1 cellular context compared by ENCODE assay signal in the genomic region with DNA sequence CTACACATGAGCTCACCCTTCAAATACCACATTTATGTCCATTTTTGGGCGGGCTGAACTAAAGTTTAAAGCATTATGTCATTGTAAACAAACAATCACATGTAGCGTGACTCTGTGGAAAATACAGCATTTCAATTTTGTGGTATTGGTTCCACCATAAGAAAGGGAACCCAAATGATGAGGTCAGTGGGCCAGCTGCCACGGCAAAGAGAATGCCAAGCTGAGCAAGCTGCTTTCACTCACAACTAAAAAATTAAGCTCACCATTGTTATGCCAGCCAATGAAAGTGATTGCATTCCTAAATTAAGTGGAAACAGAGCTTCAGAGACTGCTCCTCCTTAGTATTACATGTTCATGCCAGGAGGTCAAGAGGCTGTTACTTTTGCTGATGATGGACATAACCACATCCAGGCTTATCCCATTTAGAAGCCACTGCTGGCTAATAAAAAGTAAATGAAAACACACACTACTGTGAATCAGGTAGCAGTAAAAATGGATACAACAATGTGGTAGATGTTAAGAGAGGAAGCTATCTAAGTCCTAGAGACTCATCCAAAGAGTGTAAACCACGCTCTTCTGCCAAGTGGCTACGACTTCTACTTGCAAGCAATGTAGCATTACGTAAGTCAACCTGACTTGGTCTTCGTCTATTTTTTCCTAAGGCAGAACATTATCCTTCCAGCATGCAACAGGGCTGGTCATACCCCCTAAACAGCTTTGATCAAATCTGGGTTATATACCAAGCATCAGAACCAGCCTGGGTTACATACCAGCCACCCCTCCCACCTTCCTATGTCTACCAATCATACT.
TF ChIP-seq lines count a peak whose summit lies in the region.

No MANE protein-coding gene starts in this region.

TF ChIP-seq in IMR-90, 13 proteins besides CTCF, POLR2A, EP300 and RAD21:
- no peak for TF ChIP-seq FOS (IDR thresholded peaks at IDR 0.05; ENCODE audit: low read depth, low read length)
- TF ChIP-seq ELK1 (IDR thresholded peaks at IDR 0.05; ENCODE audit: borderline replicate concordance, low read depth, low read length): no peak
- TF ChIP-seq USF2 (IDR thresholded peaks at IDR 0.05; ENCODE audit: low read depth, low read length): no peak
- TF ChIP-seq CEBPB (IDR thresholded peaks at IDR 0.05; ENCODE audit: low read depth, low read length): no peak
- no peak for TF ChIP-seq SMC3 (IDR thresholded peaks at IDR 0.05; ENCODE audit: low read depth, low read length)
- TF ChIP-seq NFE2L2 (IDR thresholded peaks at IDR 0.05; ENCODE audit: low read depth, low read length): no peak
- TF ChIP-seq RFX5 (IDR thresholded peaks at IDR 0.05; ENCODE audit: low read depth, low read length): no peak
- no peak for TF ChIP-seq BHLHE40 (IDR thresholded peaks at IDR 0.05; ENCODE audit: low read depth, low read length)
- TF ChIP-seq CHD1 (IDR thresholded peaks at IDR 0.05; ENCODE audit: low read depth, low read length): no peak
- TF ChIP-seq MAFK (IDR thresholded peaks at IDR 0.05; ENCODE audit: low read depth, low read length): no peak
- TF ChIP-seq MXI1 (IDR thresholded peaks at IDR 0.05; ENCODE audit: borderline replicate concordance, low read depth, low read length): no peak
- no peak for TF ChIP-seq MAZ (IDR thresholded peaks at IDR 0.05; ENCODE audit: borderline replicate concordance, low read depth, low read length)
- TF ChIP-seq RCOR1 (IDR thresholded peaks at IDR 0.05; ENCODE audit: insufficient replicate concordance, low read length): no peak
TF ChIP-seq in IMR-90: peak in this region for 0.
